Comparison of ENCODE assay signal across 2 cellular contexts in genomic region chr12:70213707-70214106, GRCh38.
TF ChIP-seq lines count a peak whose summit lies in the region.

No MANE protein-coding gene starts in this region.

TF ChIP-seq in HEK293, 187 proteins besides CTCF, POLR2A, EP300 and RAD21 (continued from another document):
- no peak for TF ChIP-seq ZNF391 (tag by site-specific recombination; IDR thresholded peaks at IDR 0.05; ENCODE audit: borderline replicate concordance, low read depth)
- TF ChIP-seq KLF10 (tag by site-specific recombination; IDR thresholded peaks at IDR 0.05): no peak

TF ChIP-seq in K562, 482 proteins besides CTCF, POLR2A, EP300 and RAD21:
- TF ChIP-seq ZBTB2 (IDR thresholded peaks at IDR 0.05) (no peak), ZNF280A (IDR thresholded peaks at IDR 0.05; ENCODE audit: low read depth, partially characterized antibody) (peak; percentile 48), CBX3 (IDR thresholded peaks at IDR 0.05; ENCODE audit: borderline replicate concordance in 1 of 2, low read length in 2 of 2) (peak in 1 of 2 experiments; percentile 76; a peak in 2 of 3 replicates), ZNF280B (CRISPR knock-in tag; IDR thresholded peaks at IDR 0.05) (0 out of 2 replicates have a peak, but pooled peaks have one; percentile 58), TRIM28 (IDR thresholded peaks at IDR 0.05) (peak; percentile 70)
